In genomic region chr2:240648155-240648649, GRCh38 we compare ENCODE assay signal across 1 cellular context.
TF ChIP-seq lines count a peak whose summit lies in the region.

No MANE protein-coding gene starts in this region.

TF ChIP-seq in GM23338, 12 proteins besides CTCF, POLR2A, EP300 and RAD21 (continued from another document):
- TF ChIP-seq, protein P1, sequence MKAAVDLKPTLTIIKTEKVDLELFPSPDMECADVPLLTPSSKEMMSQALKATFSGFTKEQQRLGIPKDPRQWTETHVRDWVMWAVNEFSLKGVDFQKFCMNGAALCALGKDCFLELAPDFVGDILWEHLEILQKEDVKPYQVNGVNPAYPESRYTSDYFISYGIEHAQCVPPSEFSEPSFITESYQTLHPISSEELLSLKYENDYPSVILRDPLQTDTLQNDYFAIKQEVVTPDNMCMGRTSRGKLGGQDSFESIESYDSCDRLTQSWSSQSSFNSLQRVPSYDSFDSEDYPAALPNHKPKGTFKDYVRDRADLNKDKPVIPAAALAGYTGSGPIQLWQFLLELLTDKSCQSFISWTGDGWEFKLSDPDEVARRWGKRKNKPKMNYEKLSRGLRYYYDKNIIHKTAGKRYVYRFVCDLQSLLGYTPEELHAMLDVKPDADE (IDR thresholded peaks at IDR 0.05) = no peak
- TF ChIP-seq ZNF331 (CRISPR knock-in tag; IDR thresholded peaks at IDR 0.05; ENCODE audit: low read depth) = no peak
- TF ChIP-seq ZNF114 (CRISPR knock-in tag; IDR thresholded peaks at IDR 0.05) = no peak
- TF ChIP-seq, protein P2, sequence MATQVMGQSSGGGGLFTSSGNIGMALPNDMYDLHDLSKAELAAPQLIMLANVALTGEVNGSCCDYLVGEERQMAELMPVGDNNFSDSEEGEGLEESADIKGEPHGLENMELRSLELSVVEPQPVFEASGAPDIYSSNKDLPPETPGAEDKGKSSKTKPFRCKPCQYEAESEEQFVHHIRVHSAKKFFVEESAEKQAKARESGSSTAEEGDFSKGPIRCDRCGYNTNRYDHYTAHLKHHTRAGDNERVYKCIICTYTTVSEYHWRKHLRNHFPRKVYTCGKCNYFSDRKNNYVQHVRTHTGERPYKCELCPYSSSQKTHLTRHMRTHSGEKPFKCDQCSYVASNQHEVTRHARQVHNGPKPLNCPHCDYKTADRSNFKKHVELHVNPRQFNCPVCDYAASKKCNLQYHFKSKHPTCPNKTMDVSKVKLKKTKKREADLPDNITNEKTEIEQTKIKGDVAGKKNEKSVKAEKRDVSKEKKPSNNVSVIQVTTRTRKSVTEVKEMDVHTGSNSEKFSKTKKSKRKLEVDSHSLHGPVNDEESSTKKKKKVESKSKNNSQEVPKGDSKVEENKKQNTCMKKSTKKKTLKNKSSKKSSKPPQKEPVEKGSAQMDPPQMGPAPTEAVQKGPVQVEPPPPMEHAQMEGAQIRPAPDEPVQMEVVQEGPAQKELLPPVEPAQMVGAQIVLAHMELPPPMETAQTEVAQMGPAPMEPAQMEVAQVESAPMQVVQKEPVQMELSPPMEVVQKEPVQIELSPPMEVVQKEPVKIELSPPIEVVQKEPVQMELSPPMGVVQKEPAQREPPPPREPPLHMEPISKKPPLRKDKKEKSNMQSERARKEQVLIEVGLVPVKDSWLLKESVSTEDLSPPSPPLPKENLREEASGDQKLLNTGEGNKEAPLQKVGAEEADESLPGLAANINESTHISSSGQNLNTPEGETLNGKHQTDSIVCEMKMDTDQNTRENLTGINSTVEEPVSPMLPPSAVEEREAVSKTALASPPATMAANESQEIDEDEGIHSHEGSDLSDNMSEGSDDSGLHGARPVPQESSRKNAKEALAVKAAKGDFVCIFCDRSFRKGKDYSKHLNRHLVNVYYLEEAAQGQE (IDR thresholded peaks at IDR 0.05; ENCODE audit: unreplicated experiment) = no peak
TF ChIP-seq in GM23338: peak in this region for 0.
